Comparison of ENCODE assay signal across 8 cellular contexts in genomic region chr1:2232916-2233438, GRCh38. TPM values are rescaled to one million over a fixed set of nuclear protein-coding genes. Genes with fewer than 3 reads are reported as not detected.
DNase-seq lines count a peak whose midpoint lies in the region; ATAC-seq and TF ChIP-seq lines count a peak whose summit lies in the region.

No MANE protein-coding gene starts in this region.

- peak overlapping the region; percentile 99 for H3K27ac Mint-ChIP-seq in activated naive CD4-positive, alpha-beta T cell treated with anti-CD3 and anti-CD28 coated beads, Interleukin-2, amount 10 ng/mL, durations not matched to agents 7 days and 5 days

- peak overlapping the region; percentile 96 for H3K4me3 Mint-ChIP-seq in activated naive CD4-positive, alpha-beta T cell treated with anti-CD3 and anti-CD28 coated beads, Interleukin-2, amount 10 ng/mL, durations not matched to agents 7 days and 5 days

- H3K4me1 ChIP-seq in mononuclear cell (ENCODE audit: insufficient read depth, low read length) = peaks cover 91% of the 10 kb centered on the region
- peaks cover 62% of the 10 kb centered on the region for H3K4me1 ChIP-seq in upper lobe of right lung

- H3K4me3 ChIP-seq in mononuclear cell (ENCODE audit: low read length) = peak overlapping the region; percentile 57
- peak overlapping the region; percentile 80 for H3K4me3 ChIP-seq in upper lobe of right lung

- H3K36me3 ChIP-seq in upper lobe of right lung = no peaks in the 10 kb centered on the region

- no peak for DNase-seq in activated naive CD4-positive, alpha-beta T cell treated with anti-CD3 and anti-CD28 coated beads, Interleukin-2, amount 10 ng/mL, durations not matched to agents 7 days and 5 days
- no peak for DNase-seq in activated naive CD4-positive, alpha-beta T cell treated with anti-CD3 and anti-CD28 coated beads, Interleukin-2, amount 50 U/mL, for 16 hours
- DNase-seq in central memory CD4-positive, alpha-beta T cell = peak; percentile 24
- DNase-seq in upper lobe of right lung (peak; percentile 71), MV-4-11 (lab: John Stamatoyannopoulos, UW) (no peak), kidney tubule cell (ENCODE audit: low spot score) (no peak)

- CTCF ChIA-PET in activated naive CD4-positive, alpha-beta T cell treated with anti-CD3 and anti-CD28 coated beads, Interleukin-2, amount 10 ng/mL, durations not matched to agents 7 days and 5 days (lab: Charles Lee) = interaction anchor here (0.7 to 3.7 kb wide), 6 partner anchors 33 to 159 kb away, joined by 3 to 25 read pairs (median 7); partner anchors contain the start of genes FAAP20, MORN1 and RER1

- H3K9me3 ChIP-seq in mononuclear cell (ENCODE audit: low read depth, low read length) = no peaks in the 10 kb centered on the region
- H3K9me3 ChIP-seq in upper lobe of right lung = no peaks in the 10 kb centered on the region

- no peaks in the 10 kb centered on the region for H3K27me3 Mint-ChIP-seq in activated naive CD4-positive, alpha-beta T cell treated with anti-CD3 and anti-CD28 coated beads, Interleukin-2, amount 10 ng/mL, durations not matched to agents 7 days and 5 days

- H3K9me3 Mint-ChIP-seq in activated naive CD4-positive, alpha-beta T cell treated with anti-CD3 and anti-CD28 coated beads, Interleukin-2, amount 10 ng/mL, durations not matched to agents 7 days and 5 days = no peaks in the 10 kb centered on the region

- no peak for TF ChIP-seq CTCF in upper lobe of right lung (IDR thresholded peaks at IDR 0.05)

- no peaks in the 10 kb centered on the region for H3K27me3 ChIP-seq in mononuclear cell (ENCODE audit: insufficient read depth, low read length)
- no peaks in the 10 kb centered on the region for H3K27me3 ChIP-seq in upper lobe of right lung

- peaks cover 47% of the 10 kb centered on the region for H3K36me3 Mint-ChIP-seq in activated naive CD4-positive, alpha-beta T cell treated with anti-CD3 and anti-CD28 coated beads, Interleukin-2, amount 10 ng/mL, durations not matched to agents 7 days and 5 days

- H3K4me1 Mint-ChIP-seq in activated naive CD4-positive, alpha-beta T cell treated with anti-CD3 and anti-CD28 coated beads, Interleukin-2, amount 10 ng/mL, durations not matched to agents 7 days and 5 days = peaks cover 64% of the 10 kb centered on the region

- H3K27ac ChIP-seq in upper lobe of right lung = peak overlapping the region; percentile 87

- ATAC-seq in upper lobe of right lung = no peak
- ATAC-seq in HG02981 (IDR thresholded peaks at IDR 0.05; ENCODE audit: unreplicated experiment) = no peak

- intact Hi-C loops in upper lobe of right lung (cut with DNase I) = no loop called here

RNA-seq across cellular contexts. Expression of gene SKI, which starts 4.9 kb away (rescaled TPM):
- total RNA-seq in mononuclear cell (47.5 TPM), upper lobe of right lung (89.6 TPM)

RNA-seq across cellular contexts. Expression of gene FAAP20, which starts 38.4 kb away (rescaled TPM):
- total RNA-seq in mononuclear cell (11.0 TPM), upper lobe of right lung (55.3 TPM)

Comparison
In these comparisons a context has a peak if more than half of its experiments do, and no peak if none do; other contexts are left out.
1. DNase-seq: peak in central memory CD4-positive, alpha-beta T cell (single experiment) and upper lobe of right lung (single experiment); none in activated naive CD4-positive, alpha-beta T cell treated with anti-CD3 and anti-CD28 coated beads, Interleukin-2, amount 10 ng/mL, durations not matched to agents 7 days and 5 days (single experiment), activated naive CD4-positive, alpha-beta T cell treated with anti-CD3 and anti-CD28 coated beads, Interleukin-2, amount 50 U/mL, for 16 hours (single experiment), MV-4-11 (single experiment) and kidney tubule cell (single experiment).